Comparison of ENCODE assay signal across 10 cellular contexts in the genomic region with DNA sequence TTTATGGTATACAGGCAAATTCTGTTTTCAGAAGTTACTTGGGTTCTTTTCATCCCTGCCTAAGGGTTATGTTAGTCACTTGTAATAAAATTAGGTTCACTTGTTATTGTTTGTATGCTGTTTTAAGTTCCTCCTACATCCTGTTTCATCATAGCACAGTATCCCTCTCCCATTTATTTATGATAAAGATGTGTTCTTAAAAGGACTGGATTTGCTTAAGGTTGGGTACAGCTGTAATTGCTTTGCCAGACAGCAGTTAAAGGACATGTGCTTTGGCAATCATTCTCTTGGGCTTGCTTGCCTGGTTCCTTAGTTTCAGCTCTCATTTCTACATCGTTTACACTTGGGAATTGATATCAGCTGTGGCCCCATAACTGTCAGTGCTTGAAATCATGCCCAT. TPM values are rescaled to one million over a fixed set of nuclear protein-coding genes. Genes with fewer than 3 reads are reported as not detected.
DNase-seq lines count a peak whose midpoint lies in the region; ATAC-seq, FAIRE-seq and TF ChIP-seq lines count a peak whose summit lies in the region.
"Had no signal": no experiment of that assay in that cellular context is flagged by ENCODE, and none has a peak within 500 bp of the region (broad histone marks: within the 10 kb centered on the region; RNA-seq: fewer than 3 reads in every experiment).

No MANE protein-coding gene starts in this region.

- H3K4me1 ChIP-seq in PC-3 (ENCODE audit: insufficient read depth, low read length) (peaks cover 32% of the 10 kb centered on the region), left ventricle myocardium inferior (peaks cover 61% of the 10 kb centered on the region)

- ATAC-seq in PC-3 (peak; percentile 95), HG03139 (IDR thresholded peaks at IDR 0.05; ENCODE audit: unreplicated experiment) (no peak), HG03045 (IDR thresholded peaks at IDR 0.05; ENCODE audit: unreplicated experiment) (no peak), HG03095 (IDR thresholded peaks at IDR 0.05; ENCODE audit: unreplicated experiment) (no peak)
- ATAC-seq: activated CD8-positive, alpha-beta T cell treated with anti-CD3 and anti-CD28 coated beads for 36 hours had no signal

- peak; percentile 88 for FAIRE-seq in GM19239 (lab: Jason Lieb, UNC)

- H3K27me3 Mint-ChIP-seq in CD14-positive monocyte (ENCODE audit: low read depth in 3 of 3): no peaks in the 10 kb centered on the region
- H3K27me3 Mint-ChIP-seq: activated CD8-positive, alpha-beta T cell treated with anti-CD3 and anti-CD28 coated beads for 36 hours had no signal

- intact Hi-C loops in PC-3 (cut with micrococcal nuclease): loop anchor here (1.0 to 5.0 kb wide), 3 partner anchors 37 to 59 kb away; no protein-coding TSS in a partner anchor
- intact Hi-C loops in left ventricle myocardium inferior (cut with micrococcal nuclease): no loop called here
- intact Hi-C loops in CD14-positive monocyte (cut with micrococcal nuclease): no loop called here

- no peaks in the 10 kb centered on the region for H3K9me3 Mint-ChIP-seq in CD14-positive monocyte
- H3K9me3 Mint-ChIP-seq: activated CD8-positive, alpha-beta T cell treated with anti-CD3 and anti-CD28 coated beads for 36 hours had no signal

- H3K4me3 Mint-ChIP-seq in CD14-positive monocyte: no peak overlapping the region
- H3K4me3 Mint-ChIP-seq: activated CD8-positive, alpha-beta T cell treated with anti-CD3 and anti-CD28 coated beads for 36 hours had no signal

- H3K9me2 ChIP-seq in PC-3 (replicated peaks; ENCODE audit: low read length): no peaks in the 10 kb centered on the region

- POLR2A ChIA-PET in PC-3 (lab: Charles Lee; ENCODE audit: unreplicated experiment): no interaction called here

- H3K36me3 ChIP-seq in PC-3 (ENCODE audit: low read depth, low read length) (no peaks in the 10 kb centered on the region), left ventricle myocardium inferior (no peaks in the 10 kb centered on the region)

- no peak overlapping the region; the same call in 1 of the 2 replicates for H3K4me3 ChIP-seq in PC-3 (ENCODE audit: low read length)
- no peak overlapping the region for H3K4me3 ChIP-seq in left ventricle myocardium inferior

- peak overlapping the region; percentile 74 for H3K9ac ChIP-seq in PC-3 (ENCODE audit: low read length)

- TF ChIP-seq CTCF in AG09319 (IDR thresholded peaks at IDR 0.05; ENCODE audit: low read depth, low read length) (no peak), PC-3 (conservative IDR thresholded peaks at IDR 0.05; ENCODE audit: low read depth, low read length) (no peak), left ventricle myocardium inferior (IDR thresholded peaks at IDR 0.05; ENCODE audit: borderline replicate concordance) (no peak), CD14-positive monocyte (IDR thresholded peaks at IDR 0.05) (no peak)

- no peaks in the 10 kb centered on the region for H3K9me3 ChIP-seq in PC-3 (ENCODE audit: low read length)
- H3K9me3 ChIP-seq in left ventricle myocardium inferior (replicated peaks): no peaks in the 10 kb centered on the region

- peaks cover 0 to 2% of the 10 kb centered on the region in 2 donors for H3K36me3 Mint-ChIP-seq in CD14-positive monocyte

- H3K4me2 ChIP-seq in PC-3 (ENCODE audit: low read length): peak overlapping the region; percentile 72

- no peaks in the 10 kb centered on the region for H3K27me3 ChIP-seq in PC-3 (ENCODE audit: low read length)
- no peaks in the 10 kb centered on the region for H3K27me3 ChIP-seq in left ventricle myocardium inferior (ENCODE audit: low read depth)

- peak overlapping the region in 1 of 7 donors; percentile 24 for H3K27ac Mint-ChIP-seq in CD14-positive monocyte
- H3K27ac Mint-ChIP-seq: activated CD8-positive, alpha-beta T cell treated with anti-CD3 and anti-CD28 coated beads for 36 hours had no signal

- H4K20me1 ChIP-seq in PC-3 (ENCODE audit: low read length): peaks cover 4% of the 10 kb centered on the region; the same call in 1 of the 2 replicates

- no peaks in the 10 kb centered on the region for H3F3A ChIP-seq in PC-3 (ENCODE audit: low read length, unreplicated experiment)

- DNase-seq in AG09319 (ENCODE audit: extremely low read depth, low read depth) (peak; percentile 53), GM19239 (ENCODE audit: insufficient read length, low spot score) (no peak), PC-3 (peak; percentile 61), left ventricle myocardium inferior (no peak), CD14-positive monocyte (ENCODE audit: low spot score) (no peak)
- DNase-seq: activated CD8-positive, alpha-beta T cell treated with anti-CD3 and anti-CD28 coated beads for 36 hours; NCI-H524 treated with DMSO at 0.1 percent for 48 hours had no signal

- peaks cover 35% of the 10 kb centered on the region for H3K4me1 Mint-ChIP-seq in CD14-positive monocyte

- H2AFZ ChIP-seq in PC-3 (ENCODE audit: low read length): no peak overlapping the region

- no TSS peak for BruUV-seq in PC-3 (replicated peaks; lab: Mats Ljungman, UMichigan)

- H3K27ac ChIP-seq in PC-3 (ENCODE audit: low read length): peak overlapping the region; percentile 92
- H3K27ac ChIP-seq in left ventricle myocardium inferior (replicated peaks): peak overlapping the region; percentile 54

- peaks cover 92% of the 10 kb centered on the region for H3K79me2 ChIP-seq in PC-3 (ENCODE audit: low read length)

- CTCF ChIA-PET in PC-3 (lab: Charles Lee): no interaction called here

RNA-seq across cellular contexts. Expression of gene ATP2C1, which starts 11.7 kb away (rescaled TPM):
- 34.0 and 49.1 TPM in 2 replicates for total RNA-seq in PC-3 (2014; rRNA removed)
- 57.1 TPM for total RNA-seq in left ventricle myocardium inferior
- 10 to 100 TPM; 11.7 to 12.2 TPM for polyA plus RNA-seq in CD14-positive monocyte

Comparison
In these comparisons a context has a peak if more than half of its experiments do, and no peak if none do; other contexts are left out.
1. DNase-seq: peak in AG09319 (single experiment) and PC-3 (single experiment); none in GM19239 (single experiment), left ventricle myocardium inferior (single experiment) and CD14-positive monocyte (single experiment).